Comparison of ENCODE assay signal across 18 cellular contexts in genomic region chr13:36709136-36709895, GRCh38.
"Had no signal": no experiment of that assay in that cellular context is flagged by ENCODE, and none has a peak within 500 bp of the region (broad histone marks: within the 10 kb centered on the region; RNA-seq: fewer than 3 reads in every experiment).

No MANE protein-coding gene starts in this region.

- DNase-seq: activated CD4-positive, alpha-beta memory T cell treated with anti-CD3 and anti-CD28 coated beads, Interleukin-2, amount 10 ng/mL, durations not matched to agents 7 days and 5 days; activated CD4-positive, alpha-beta T cell treated with anti-CD3 and anti-CD28 coated beads for 4 hours; activated gamma-delta T cell; activated T-cell treated with anti-CD3 and anti-CD28 coated beads, Interleukin-2, amount 50 U/mL, for 4 hours; amygdala; dermis blood vessel endothelial cell; endodermal cell; heart right ventricle; left lung; mesenchymal stem cell; sigmoid colon; spleen; stimulated activated naive CD8-positive, alpha-beta T cell treated with anti-CD3 and anti-CD28 coated beads, Interleukin-15, amount 100 ng/mL, for 72 hours; T-helper 17 cell had no signal

- ATAC-seq: activated T-cell treated with anti-CD3 and anti-CD28 coated beads, Interleukin-2, amount 50 U/mL, for 4 hours; gastroesophageal sphincter; heart right ventricle; left lung; natural killer cell treated with Interleukin-12 subunit alpha and Interleukin-12 subunit beta and Interleukin-15 and Interleukin-18, amount 100 ng/mL, for 72 hours; stimulated activated naive CD8-positive, alpha-beta T cell treated with anti-CD3 and anti-CD28 coated beads, Interleukin-15, amount 100 ng/mL, for 72 hours; T-helper 17 cell had no signal

- H3K27ac ChIP-seq: breast epithelium, gastroesophageal sphincter, heart right ventricle, left lung, sigmoid colon, spleen, thoracic aorta had no signal
